In the genomic region with DNA sequence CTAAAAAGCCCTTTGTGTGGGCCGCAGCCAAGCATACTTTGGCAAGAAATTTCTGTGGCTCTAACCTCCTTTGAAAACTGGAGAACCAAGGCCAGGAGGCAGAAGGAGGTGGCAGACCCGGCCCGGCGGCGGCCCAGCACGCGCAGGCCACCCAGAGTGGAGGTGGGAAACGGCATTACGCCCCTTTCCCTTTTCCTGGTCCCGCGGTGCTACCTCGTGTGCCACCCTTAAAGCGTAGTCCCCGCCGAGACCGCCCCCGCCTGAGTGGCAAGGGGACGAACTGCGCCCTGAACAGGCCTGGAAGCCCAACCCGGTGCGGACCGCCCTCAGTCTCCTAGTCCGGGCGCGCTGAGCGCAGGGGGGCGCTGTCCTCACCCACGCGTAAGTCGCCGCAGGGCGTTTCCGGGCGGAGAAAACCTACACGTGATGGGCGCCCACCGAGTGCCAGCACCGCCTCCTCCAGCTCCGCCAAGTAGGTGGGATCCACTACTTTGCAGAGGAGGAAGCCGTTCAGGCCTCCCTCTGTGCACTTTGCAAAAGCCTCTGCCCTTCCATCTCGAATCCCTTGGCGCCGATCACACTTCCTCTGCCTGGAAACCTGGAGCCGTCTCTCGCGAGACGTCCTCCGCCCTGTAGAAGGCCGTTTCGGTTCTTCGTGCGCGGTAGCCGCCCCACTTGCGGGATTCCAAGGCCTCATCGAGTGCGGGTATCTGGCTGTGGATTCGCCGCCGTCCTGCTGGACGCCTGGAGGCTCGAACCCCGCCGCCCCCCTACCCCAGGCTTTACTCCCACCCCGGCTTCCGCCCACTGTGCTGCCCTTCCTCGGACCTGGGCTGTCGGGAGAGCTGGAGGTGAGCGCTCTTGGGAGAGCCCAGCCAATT, we compare ENCODE assay signal across 8 cellular contexts. TPM values are rescaled to one million over a fixed set of nuclear protein-coding genes. Genes with fewer than 3 reads are reported as not detected.
DNase-seq lines count a peak whose midpoint lies in the region; ATAC-seq and TF ChIP-seq lines count a peak whose summit lies in the region.

TSS of gene ACCS (plus strand) at position 420 of the 881 bp plus-strand sequence. CDS start 1,358 bp downstream, outside the sequence.

- no peaks in the 10 kb centered on the region for H3K27me3 Mint-ChIP-seq in IgD-negative memory B cell
- no peaks in the 10 kb centered on the region for H3K27me3 Mint-ChIP-seq in stimulated activated naive CD8-positive, alpha-beta T cell treated with anti-CD3 and anti-CD28 coated beads, Interleukin-15, amount 100 ng/mL, for 72 hours

- no peaks in the 10 kb centered on the region for H3K9me3 Mint-ChIP-seq in IgD-negative memory B cell
- no peaks in the 10 kb centered on the region for H3K9me3 Mint-ChIP-seq in stimulated activated naive CD8-positive, alpha-beta T cell treated with anti-CD3 and anti-CD28 coated beads, Interleukin-15, amount 100 ng/mL, for 72 hours

- DNase-seq in DMS79 (lab: John Stamatoyannopoulos, UW) (peak; percentile 68), RWPE2 (ENCODE audit: low spot score) (peak; percentile 75), activated gamma-delta T cell treated with Interleukin-2 at 50 U/mL for 16 hours (peak; percentile 88), fibroblast of villous mesenchyme (ENCODE audit: low read depth) (peak; percentile 88)
- peak; percentile 90 to 92 for DNase-seq in stimulated activated naive CD8-positive, alpha-beta T cell treated with anti-CD3 and anti-CD28 coated beads, Interleukin-15, amount 100 ng/mL, for 72 hours

- peaks cover 5% of the 10 kb centered on the region for H3K36me3 Mint-ChIP-seq in IgD-negative memory B cell

- TF ChIP-seq EP300 in neural cell (conservative IDR thresholded peaks at IDR 0.05; ENCODE audit: poor library complexity, severe bottlenecking) = no peak

- no peaks in the 10 kb centered on the region for H3K9me2 ChIP-seq in neural cell (ENCODE audit: insufficient read depth, low read length)

- peak; percentile 94 for ATAC-seq in GM21619 (IDR thresholded peaks at IDR 0.05; ENCODE audit: unreplicated experiment)
- peak; percentile 85 for ATAC-seq in RWPE2 (ENCODE audit: low read depth)
- peak; percentile 98 for ATAC-seq in stimulated activated naive CD8-positive, alpha-beta T cell treated with anti-CD3 and anti-CD28 coated beads, Interleukin-15, amount 100 ng/mL, for 72 hours

- no peak for TF ChIP-seq RAD21 in neural cell (conservative IDR thresholded peaks at IDR 0.05)

- H3K9me3 ChIP-seq in RWPE2 (ENCODE audit: severe bottlenecking) = no peaks in the 10 kb centered on the region
- no peaks in the 10 kb centered on the region for H3K9me3 ChIP-seq in neural cell (ENCODE audit: low read length)

- H3K36me3 ChIP-seq in RWPE2 (ENCODE audit: low read depth) (no peaks in the 10 kb centered on the region), neural cell (ENCODE audit: insufficient read depth, low read length) (no peaks in the 10 kb centered on the region)

- TF ChIP-seq CTCF in RWPE2 (IDR thresholded peaks at IDR 0.05; ENCODE audit: poor library complexity, severe bottlenecking) (peak; percentile 77), fibroblast of villous mesenchyme (IDR thresholded peaks at IDR 0.05; ENCODE audit: insufficient read depth, low read depth, low read length) (peak; percentile 51), neural cell (IDR thresholded peaks at IDR 0.05; ENCODE audit: poor library complexity, severe bottlenecking) (peak; percentile 23)

- H3K4me1 ChIP-seq in RWPE2 (ENCODE audit: insufficient read depth, poor library complexity, severe bottlenecking) = peaks cover 5% of the 10 kb centered on the region

- H3K27ac Mint-ChIP-seq in IgD-negative memory B cell = peak within 1 kb of the TSS; percentile 66 to 91 (median 90)
- H3K27ac Mint-ChIP-seq in stimulated activated naive CD8-positive, alpha-beta T cell treated with anti-CD3 and anti-CD28 coated beads, Interleukin-15, amount 100 ng/mL, for 72 hours = peak within 1 kb of the TSS; percentile 94 to 98

- no peak within 1 kb of the TSS for H3K4me2 ChIP-seq in neural cell (ENCODE audit: low read length)

- H3K4me3 Mint-ChIP-seq in IgD-negative memory B cell = peak within 1 kb of the TSS; percentile 92 to 96 (median 94)
- peak within 1 kb of the TSS; percentile 90 to 95 for H3K4me3 Mint-ChIP-seq in stimulated activated naive CD8-positive, alpha-beta T cell treated with anti-CD3 and anti-CD28 coated beads, Interleukin-15, amount 100 ng/mL, for 72 hours

- H4K20me1 ChIP-seq in neural cell (ENCODE audit: insufficient read depth) = no peaks in the 10 kb centered on the region

- peak within 1 kb of the TSS; percentile 51 for H3K27ac ChIP-seq in RWPE2 (ENCODE audit: poor library complexity, severe bottlenecking)
- no peak within 1 kb of the TSS for H3K27ac ChIP-seq in neural cell (ENCODE audit: low read length)

- peaks cover 7 to 21% (median 18%) of the 10 kb centered on the region in 3 donors for H3K4me1 Mint-ChIP-seq in IgD-negative memory B cell
- H3K4me1 Mint-ChIP-seq in stimulated activated naive CD8-positive, alpha-beta T cell treated with anti-CD3 and anti-CD28 coated beads, Interleukin-15, amount 100 ng/mL, for 72 hours = peaks cover 37% of the 10 kb centered on the region

- H3F3A ChIP-seq in neural cell (ENCODE audit: insufficient read depth, low read length, poor library complexity, severe bottlenecking) = no peaks in the 10 kb centered on the region

- H3K4me3 ChIP-seq in RWPE2 (ENCODE audit: severe bottlenecking) (peak within 1 kb of the TSS; percentile 46), fibroblast of villous mesenchyme (ENCODE audit: low read depth, low read length) (peak within 1 kb of the TSS; percentile 72), neural cell (ENCODE audit: low read length) (no peak within 1 kb of the TSS)

- no peaks in the 10 kb centered on the region for H3K27me3 ChIP-seq in RWPE2 (ENCODE audit: insufficient read depth, poor library complexity, severe bottlenecking)
- H3K27me3 ChIP-seq in neural cell (ENCODE audit: insufficient read depth, low read depth, low read length) = peaks cover 13% of the 10 kb centered on the region

- no peaks in the 10 kb centered on the region for H3K79me2 ChIP-seq in neural cell (replicated peaks; ENCODE audit: insufficient read depth, low read length)

- H2AFZ ChIP-seq in neural cell (ENCODE audit: low read depth, low read length) = no peak within 1 kb of the TSS

- no peak within 1 kb of the TSS for H3K9ac ChIP-seq in neural cell (ENCODE audit: low read length)

TF ChIP-seq in neural cell, 6 proteins besides CTCF, POLR2A, EP300 and RAD21:
- TF ChIP-seq REST (IDR thresholded peaks at IDR 0.05; ENCODE audit: borderline replicate concordance) = no peak
- no peak for TF ChIP-seq SMC3 (conservative IDR thresholded peaks at IDR 0.05; ENCODE audit: poor library complexity)
- TF ChIP-seq POLR2AphosphoS5 (IDR thresholded peaks at IDR 0.05) = no peak
- no peak for TF ChIP-seq EZH2 (IDR thresholded peaks at IDR 0.05; ENCODE audit: borderline replicate concordance, insufficient read depth, low read length, poor library complexity, severe bottlenecking)
- TF ChIP-seq TAF1 (IDR thresholded peaks at IDR 0.05; ENCODE audit: low read depth) = no peak
- no peak for TF ChIP-seq MXI1 (conservative IDR thresholded peaks at IDR 0.05; ENCODE audit: poor library complexity, severe bottlenecking)

RNA-seq across cellular contexts. Expression of gene ACCS, which starts in this region (rescaled TPM):
- polyA plus RNA-seq in IgD-negative memory B cell (2.1 TPM), neural cell (not detected in 2 replicates)
- 12.6 and 18.6 TPM in 2 replicates for total RNA-seq in fibroblast of villous mesenchyme
- polyA minus RNA-seq in neural cell = not detected in 2 replicates

Comparison
In these comparisons a context has a peak if more than half of its experiments do, and no peak if none do; other contexts are left out.
1. CTCF ChIP-seq: peak in every context shown above with its lines; median percentile 77 in RWPE2; 51 in fibroblast of villous mesenchyme; 23 in neural cell.